23 cellular contexts compared by ENCODE assay signal in genomic region chr4:25786497-25787065, GRCh38.
"Had no signal": no experiment of that assay in that cellular context is flagged by ENCODE, and none has a peak within 500 bp of the region (broad histone marks: within the 10 kb centered on the region; RNA-seq: fewer than 3 reads in every experiment).

No MANE protein-coding gene starts in this region.

- H3K27me3 Mint-ChIP-seq: activated naive CD8-positive, alpha-beta T cell; naive B cell; progenitor cell of endocrine pancreas had no signal

- H2AFZ ChIP-seq: neural progenitor cell had no signal

- FAIRE-seq: colon had no signal

- H3K9me3 Mint-ChIP-seq: brain, endodermal cell, mesothelial cell of epicardium, neural progenitor cell had no signal

- H3K27me3 ChIP-seq: foreskin keratinocyte, neural progenitor cell, right atrium auricular region had no signal

- H3K4me3 ChIP-seq: lower lobe of right lung, neural progenitor cell, right atrium auricular region had no signal

- ATAC-seq: foreskin keratinocyte, left colon, lower lobe of right lung had no signal

- DNase-seq: activated CD4-positive, alpha-beta T cell treated with anti-CD3 and anti-CD28 coated beads for 1 hour; activated CD4-positive, alpha-beta T cell treated with anti-CD3 and anti-CD28 coated beads, Interleukin-2, amount 50 U/mL, for 4 hours; amniotic stem cell; caudate nucleus; endodermal cell; foreskin keratinocyte; hypothalamus; islet precursor cell; left colon; lower lobe of right lung; naive B cell; stimulated activated CD4-positive, alpha-beta T cell treated with anti-CD3 and anti-CD28 coated beads, Interleukin-2, amount 100 ng/mL, for 48 hours; SW 1271; T-helper 2 cell; WERI-Rb-1 had no signal

- H3K9ac ChIP-seq: neural progenitor cell had no signal

- H3K4me1 Mint-ChIP-seq: endodermal cell had no signal

- H3K27ac Mint-ChIP-seq: activated naive CD8-positive, alpha-beta T cell; brain; endodermal cell; mesothelial cell of epicardium; neural progenitor cell; progenitor cell of endocrine pancreas had no signal

- H3K4me3 Mint-ChIP-seq: activated naive CD8-positive, alpha-beta T cell; brain; endodermal cell; mesothelial cell of epicardium; naive B cell; neural progenitor cell had no signal

- H3K27ac ChIP-seq: epithelial cell of prostate, foreskin keratinocyte, lower lobe of right lung, neural progenitor cell, right atrium auricular region, WERI-Rb-1 had no signal

- H3K36me3 ChIP-seq: neural progenitor cell, right atrium auricular region had no signal

- H3K4me1 ChIP-seq: lower lobe of right lung, right atrium auricular region had no signal

- H3K4me2 ChIP-seq: neural progenitor cell had no signal

- H3K9me3 ChIP-seq: lower lobe of right lung, right atrium auricular region had no signal
